In the genomic region with DNA sequence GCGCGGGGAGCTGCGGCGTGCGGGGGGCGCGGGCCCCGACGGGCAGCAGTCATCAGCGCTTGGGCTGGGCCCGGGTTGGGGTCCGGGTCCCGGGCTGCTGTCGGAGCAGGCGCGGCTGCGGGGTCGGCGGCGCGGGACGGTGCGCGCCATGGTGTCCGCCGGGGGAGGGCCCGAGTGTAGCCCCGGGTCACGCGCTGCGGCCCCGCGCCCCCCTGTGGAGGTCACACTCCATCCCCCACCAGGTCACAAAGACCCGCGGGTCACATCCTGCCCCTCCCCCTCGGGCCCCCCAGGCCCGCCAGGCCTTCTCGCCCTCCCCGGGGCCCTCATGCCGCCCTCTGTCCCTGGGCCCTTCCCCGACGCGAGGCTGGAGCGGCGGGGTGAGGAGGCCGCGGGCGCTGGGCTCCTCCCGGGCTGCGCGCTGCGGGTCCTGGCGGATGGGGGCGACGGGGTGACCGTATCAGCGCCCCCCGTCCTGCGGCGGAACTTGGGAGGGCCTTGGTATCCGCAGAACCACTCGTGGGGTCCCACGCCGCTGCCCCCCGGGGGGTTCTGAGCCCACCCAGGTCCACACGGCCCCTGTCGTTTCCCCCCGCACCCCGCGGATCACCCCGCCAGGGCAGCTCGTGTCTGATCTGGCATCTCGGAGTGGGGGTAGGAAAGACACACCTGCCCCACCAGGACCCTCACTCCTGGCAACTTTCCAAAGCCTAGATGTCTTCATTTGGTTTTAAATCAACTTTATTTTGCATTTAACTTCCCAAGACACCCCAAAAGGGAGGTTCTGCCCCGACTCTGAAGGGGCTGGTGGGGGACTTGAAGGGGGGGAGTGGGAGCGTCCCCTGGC, we compare ENCODE assay signal across 20 cellular contexts. TPM values are rescaled to one million over a fixed set of nuclear protein-coding genes. Genes with fewer than 3 reads are reported as not detected.
DNase-seq lines count a peak whose midpoint lies in the region; ATAC-seq, FAIRE-seq and TF ChIP-seq lines count a peak whose summit lies in the region.
"Had no signal": no experiment of that assay in that cellular context is flagged by ENCODE, and none has a peak within 500 bp of the region (broad histone marks: within the 10 kb centered on the region; RNA-seq: fewer than 3 reads in every experiment).

No MANE protein-coding gene starts in this region.

- no peak for TF ChIP-seq RAD21 in H1 (IDR thresholded peaks at IDR 0.05 in 1 of 2, conservative IDR thresholded peaks at IDR 0.05 in 1 of 2; ENCODE audit: low read depth in 2 of 2, low read length in 2 of 2)

- no peak overlapping the region for H3K56ac ChIP-seq in H1 (replicated peaks; ENCODE audit: insufficient read length, low read depth, low read length)

- H3K4ac ChIP-seq in H1 (replicated peaks; ENCODE audit: insufficient read length, low read depth, low read length): no peak overlapping the region

- no peaks in the 10 kb centered on the region for H3K4me1 Mint-ChIP-seq in activated CD8-positive, alpha-beta memory T cell treated with anti-CD3 and anti-CD28 coated beads, Interleukin-2, amount 10 ng/mL, durations not matched to agents 7 days and 5 days
- peaks cover 3 to 12% (median 7%) of the 10 kb centered on the region in 3 donors for H3K4me1 Mint-ChIP-seq in naive B cell
- H3K4me1 Mint-ChIP-seq in effector memory CD8-positive, alpha-beta T cell (ENCODE audit: low read depth in 2 of 2): no peaks in the 10 kb centered on the region
- H3K4me1 Mint-ChIP-seq: central memory CD8-positive, alpha-beta T cell had no signal

- no peak overlapping the region for H2AFZ ChIP-seq in H1 (ENCODE audit: low read length)

- H3K14ac ChIP-seq in H1 (ENCODE audit: insufficient read length): no peak overlapping the region

- no peak for FAIRE-seq in H1 (lab: Jason Lieb, UNC)

- H3K9me3 ChIP-seq in H1 (ENCODE audit: insufficient read depth in 2 of 2, low read depth in 1 of 2, low read length in 1 of 2) (0 out of 4 replicates have a peak, but pooled peaks cover 0 to under 1% of the 10 kb centered on the region in 2 experiments), thoracic aorta (no peaks in the 10 kb centered on the region), tibial nerve (peaks cover 0 to 11% (median 0%) of the 10 kb centered on the region in 4 donors)
- H3K9me3 ChIP-seq: right lobe of liver had no signal

- no peak overlapping the region; the same call in 1 of the 2 replicates for H2BK15ac ChIP-seq in H1 (ENCODE audit: low read length)

- peak; percentile 20 for ATAC-seq in activated CD8-positive, alpha-beta memory T cell treated with anti-CD3 and anti-CD28 coated beads, Interleukin-2, amount 10 ng/mL, durations not matched to agents 7 days and 5 days
- ATAC-seq in naive B cell (ENCODE audit: low read depth in 2 of 2): peak; percentile 12 to 40
- no peak for ATAC-seq in thoracic aorta (ENCODE audit: insufficient number of reproducible peaks, low FRiP score, low read depth)
- no peak for ATAC-seq in effector memory CD8-positive, alpha-beta T cell (replicated peaks)
- ATAC-seq: mucosa of descending colon, right lobe of liver had no signal

- H3K27me3 ChIP-seq in H1 (replicated peaks in 1 of 4; ENCODE audit: control insufficient read depth in 3 of 4, extremely low read depth in 1 of 4, insufficient read depth in 3 of 4, low read length in 3 of 4) (peaks cover 8 to 20% (median 11%) of the 10 kb centered on the region in 4 experiments), thoracic aorta (replicated peaks; ENCODE audit: insufficient read depth) (no peaks in the 10 kb centered on the region), tibial nerve (peaks cover 4 to 49% of the 10 kb centered on the region in 2 donors)

- peak overlapping the region; percentile 46 to 66 (median 56) for H3K4me3 ChIP-seq in H1 (ENCODE audit: extremely low read depth in 1 of 4, insufficient read depth in 2 of 4, low read depth in 3 of 4, low read length in 4 of 4)
- H3K4me3 ChIP-seq in thoracic aorta: peak overlapping the region; percentile 59
- H3K4me3 ChIP-seq in tibial nerve: peak overlapping the region in 1 of 4 donors; percentile 27
- H3K4me3 ChIP-seq: mucosa of descending colon, right lobe of liver had no signal

- no peak overlapping the region for H4K5ac ChIP-seq in H1 (ENCODE audit: insufficient read length, low read depth, low read length)

- H3K4me2 ChIP-seq in H1 (ENCODE audit: insufficient read depth in 1 of 2, low read depth in 2 of 2, low read length in 2 of 2): peak overlapping the region; percentile 86 to 89

- no peak overlapping the region for H2AK5ac ChIP-seq in H1 (ENCODE audit: low read depth, low read length)

- H3K27me3 Mint-ChIP-seq in activated CD8-positive, alpha-beta memory T cell treated with anti-CD3 and anti-CD28 coated beads, Interleukin-2, amount 10 ng/mL, durations not matched to agents 7 days and 5 days: peaks cover 23% of the 10 kb centered on the region
- peaks cover 14 to 81% (median 52%) of the 10 kb centered on the region in 3 donors for H3K27me3 Mint-ChIP-seq in naive B cell
- peaks cover 32 to 69% of the 10 kb centered on the region in 2 donors for H3K27me3 Mint-ChIP-seq in effector memory CD8-positive, alpha-beta T cell

- H3K9me3 Mint-ChIP-seq in activated CD8-positive, alpha-beta memory T cell treated with anti-CD3 and anti-CD28 coated beads, Interleukin-2, amount 10 ng/mL, durations not matched to agents 7 days and 5 days (ENCODE audit: low read depth): peaks cover 2% of the 10 kb centered on the region
- H3K9me3 Mint-ChIP-seq in naive B cell: peaks cover 3 to 6% (median 5%) of the 10 kb centered on the region in 7 donors
- H3K9me3 Mint-ChIP-seq in effector memory CD8-positive, alpha-beta T cell: no peaks in the 10 kb centered on the region
- H3K9me3 Mint-ChIP-seq: central memory CD8-positive, alpha-beta T cell had no signal

- H3K27ac Mint-ChIP-seq in activated CD8-positive, alpha-beta memory T cell treated with anti-CD3 and anti-CD28 coated beads, Interleukin-2, amount 10 ng/mL, durations not matched to agents 7 days and 5 days: no peak overlapping the region
- H3K27ac Mint-ChIP-seq in naive B cell: no peak overlapping the region
- no peak overlapping the region for H3K27ac Mint-ChIP-seq in effector memory CD8-positive, alpha-beta T cell
- H3K27ac Mint-ChIP-seq: CD8-positive, alpha-beta memory T cell had no signal

- CTCF ChIA-PET in activated CD8-positive, alpha-beta memory T cell treated with anti-CD3 and anti-CD28 coated beads, Interleukin-2, amount 10 ng/mL, durations not matched to agents 7 days and 5 days (lab: Charles Lee): no interaction called here
- CTCF ChIA-PET in H1 (lab: Charles Lee; ENCODE audit: partially characterized antibody): interaction anchor here (0.7 to 2.9 kb wide), 23 partner anchors 13 to 341 kb away, joined by 3 to 11 read pairs (median 4); no protein-coding TSS in a partner anchor

- no peaks in the 10 kb centered on the region for H4K20me1 ChIP-seq in H1 (replicated peaks in 1 of 2; ENCODE audit: control insufficient read depth in 1 of 2, insufficient read depth in 2 of 2, low read length in 2 of 2)

- H3K23ac ChIP-seq in H1 (ENCODE audit: insufficient read length): no peak overlapping the region

- no peak overlapping the region; the same call in none of the 2 replicates for H3K18ac ChIP-seq in H1 (ENCODE audit: extremely low read depth, low read length)

- POLR2A ChIA-PET in H1 (lab: Charles Lee; ENCODE audit: partially characterized antibody): interaction anchor here (1.3 kb wide), 1 partner anchor 16 kb away, joined by 5 read pairs; no protein-coding TSS in a partner anchor

- TF ChIP-seq EP300 in H1 (IDR thresholded peaks at IDR 0.05; ENCODE audit: borderline replicate concordance in 1 of 2, low read depth in 2 of 2, low read length in 2 of 2) (no peak), tibial nerve (IDR thresholded peaks at IDR 0.05) (no peak)

- DNase-seq in activated CD8-positive, alpha-beta memory T cell treated with anti-CD3 and anti-CD28 coated beads, Interleukin-2, amount 10 ng/mL, durations not matched to agents 7 days and 5 days: no peak
- no peak for DNase-seq in activated CD8-positive, alpha-beta memory T cell treated with anti-CD3 and anti-CD28 coated beads, Interleukin-2, amount 50 U/mL, for 48 hours
- DNase-seq in H1 (ENCODE audit: low read depth in 1 of 2, low spot score in 2 of 2) (no peak), naive B cell (no peak), thoracic aorta (ENCODE audit: low spot score) (no peak), tibial nerve (ENCODE audit: low spot score in 2 of 2) (no peak), epidermal melanocyte (ENCODE audit: insufficient read length, low spot score) (no peak)
- DNase-seq in effector memory CD8-positive, alpha-beta T cell: no peak
- DNase-seq: activated naive CD4-positive, alpha-beta T cell treated with anti-CD3 and anti-CD28 coated beads, Interleukin-2, amount 50 U/mL, for 16 hours; CD8-positive, alpha-beta memory T cell; GDM1; NCI-H187; NCI-H526 treated with DMSO at 0.1 percent for 48 hours; SIG-M5; stomach had no signal

- H3K23me2 ChIP-seq in H1 (ENCODE audit: low read depth, low read length): peaks cover 15% of the 10 kb centered on the region; the same call in 1 of the 2 replicates

- no peak overlapping the region for H2BK5ac ChIP-seq in H1 (ENCODE audit: low read depth, low read length)

- no peaks in the 10 kb centered on the region for H3K36me3 ChIP-seq in H1 (ENCODE audit: control insufficient read depth in 2 of 4, insufficient read depth in 4 of 4, low read length in 3 of 4)
- H3K36me3 ChIP-seq in thoracic aorta: no peaks in the 10 kb centered on the region
- no peaks in the 10 kb centered on the region for H3K36me3 ChIP-seq in tibial nerve
- H3K36me3 ChIP-seq: right lobe of liver, stomach had no signal

- H3K4me3 Mint-ChIP-seq in activated CD8-positive, alpha-beta memory T cell treated with anti-CD3 and anti-CD28 coated beads, Interleukin-2, amount 10 ng/mL, durations not matched to agents 7 days and 5 days: no peak overlapping the region
- peak overlapping the region in 1 of 8 donors; percentile 5 for H3K4me3 Mint-ChIP-seq in naive B cell
- no peak overlapping the region for H3K4me3 Mint-ChIP-seq in effector memory CD8-positive, alpha-beta T cell
- H3K4me3 Mint-ChIP-seq: central memory CD8-positive, alpha-beta T cell had no signal

- H3K27ac ChIP-seq in H1 (ENCODE audit: low read depth, low read length) (no peak overlapping the region), thoracic aorta (no peak overlapping the region), tibial nerve (no peak overlapping the region)
- H3K27ac ChIP-seq: right lobe of liver, stomach had no signal

- TF ChIP-seq CTCF in H1 (IDR thresholded peaks at IDR 0.05; ENCODE audit: control extremely low read depth in 1 of 3, insufficient read depth in 1 of 3, low read depth in 1 of 3, low read length in 3 of 3): no peak
- TF ChIP-seq CTCF in thoracic aorta (IDR thresholded peaks at IDR 0.05): no peak
- no peak for TF ChIP-seq CTCF in tibial nerve (IDR thresholded peaks at IDR 0.05)

- H3K36me3 Mint-ChIP-seq in activated CD8-positive, alpha-beta memory T cell treated with anti-CD3 and anti-CD28 coated beads, Interleukin-2, amount 10 ng/mL, durations not matched to agents 7 days and 5 days: no peaks in the 10 kb centered on the region
- no peaks in the 10 kb centered on the region for H3K36me3 Mint-ChIP-seq in naive B cell
- no peaks in the 10 kb centered on the region for H3K36me3 Mint-ChIP-seq in effector memory CD8-positive, alpha-beta T cell (ENCODE audit: insufficient read depth)

- H4K8ac ChIP-seq in H1 (ENCODE audit: extremely low read depth, insufficient read depth, low read length): no peak overlapping the region

- no peaks in the 10 kb centered on the region for H3K79me2 ChIP-seq in H1 (ENCODE audit: control insufficient read depth in 1 of 2, insufficient read depth in 2 of 2, low read length in 2 of 2)

- WGBS in H1 (ENCODE audit: extremely low coverage in 1 of 2, insufficient coverage in 1 of 2, insufficient read length in 1 of 2, insufficient replicate concordance in 2 of 2, low coverage in 1 of 2, low lambda C conversion rate in 2 of 2, missing lambda C conversion rate in 1 of 2), 2 experiments: 0% methylated on average over 13 of the region's 75 CpGs; no CpG with 5 or more reads in 1 of the 2 experiments
- WGBS in tibial nerve, 2 donors: 1 to 2% methylated on average over 17 to 37 of the region's 75 CpGs

- no peaks in the 10 kb centered on the region for H3K79me1 ChIP-seq in H1 (ENCODE audit: low read depth, low read length)

- no peak overlapping the region for H4K91ac ChIP-seq in H1 (replicated peaks; ENCODE audit: insufficient read length, low read length)

- no peak overlapping the region for H2BK20ac ChIP-seq in H1 (ENCODE audit: low read length)

- no peak overlapping the region; a peak in 1 of 7 replicates for H3K9ac ChIP-seq in H1 (replicated peaks in 1 of 4; ENCODE audit: extremely low read depth in 1 of 4, low read depth in 3 of 4, low read length in 3 of 4)

- no peak overlapping the region for H2BK120ac ChIP-seq in H1 (replicated peaks; ENCODE audit: low read depth, low read length)

- no peak for TF ChIP-seq POLR2A in H1 (IDR thresholded peaks at IDR 0.05; ENCODE audit: control extremely low read depth in 1 of 2, low read depth in 2 of 2, low read length in 2 of 2)
- TF ChIP-seq POLR2A in tibial nerve (IDR thresholded peaks at IDR 0.05): no peak

- H3K4me1 ChIP-seq in H1 (replicated peaks in 1 of 4; ENCODE audit: control insufficient read depth in 3 of 4, insufficient read depth in 4 of 4, low read length in 3 of 4) (peaks cover 0 to 11% (median 2%) of the 10 kb centered on the region in 4 experiments; a peak in 4 of 7 replicates), thoracic aorta (ENCODE audit: control insufficient read depth in 1 of 2, low read depth in 2 of 2) (peaks cover 7 to 17% of the 10 kb centered on the region in 2 donors), tibial nerve (peaks cover 0 to 18% (median 11%) of the 10 kb centered on the region in 4 donors)
- H3K4me1 ChIP-seq: right lobe of liver had no signal

- H2BK12ac ChIP-seq in H1 (ENCODE audit: low read depth, low read length): no peak overlapping the region

RNA-seq across cellular contexts. Expression of gene TTLL8, which starts 0.5 kb away (rescaled TPM):
- total RNA-seq in activated CD8-positive, alpha-beta memory T cell treated with anti-CD3 and anti-CD28 coated beads, Interleukin-2, amount 10 ng/mL, durations not matched to agents 7 days and 5 days: not detected
- total RNA-seq in H1 (2021; fragmentation: NEBNext Ultra II Directional; extraction: Animal tissue kit (Norgen Biotek cat#: 25700)): not detected in 2 replicates
- polyA plus RNA-seq in H1 (2011; rRNA removed) (not detected in 2 replicates), naive B cell (ENCODE audit: low read depth in 6 of 6) (not detected)
- polyA plus RNA-seq in H1 (2011; cell fraction: cytosol; rRNA removed): not detected
- not detected for polyA plus RNA-seq in H1 (2011; cell fraction: nucleus; rRNA removed)
- not detected in 4 replicates for polyA plus RNA-seq in H1 (2012, experiment 1 of 2)
- not detected for polyA plus RNA-seq in H1 (2012, experiment 2 of 2)
- not detected for polyA plus RNA-seq in H1 (2013, experiment 1 of 2)
- polyA plus RNA-seq in H1 (2013, experiment 2 of 2): not detected
- not detected in 2 replicates for polyA minus RNA-seq in H1 (2011; rRNA and poly(A)+ RNA removed)
- polyA minus RNA-seq in H1 (2011; cell fraction: cytosol; rRNA and poly(A)+ RNA removed): not detected
- not detected for polyA minus RNA-seq in H1 (2011; cell fraction: nucleus; rRNA and poly(A)+ RNA removed)
- total RNA-seq in thoracic aorta (not detected), tibial nerve (not detected)
- total RNA-seq: A172; CD8-positive, alpha-beta memory T cell; mucosa of descending colon; right lobe of liver; stomach had no signal
- polyA plus RNA-seq: CD8-positive, alpha-beta memory T cell; esophagus; stomach had no signal

RNA-seq across cellular contexts. Expression of gene MLC1, which starts 26.7 kb away (rescaled TPM):
- total RNA-seq in activated CD8-positive, alpha-beta memory T cell treated with anti-CD3 and anti-CD28 coated beads, Interleukin-2, amount 10 ng/mL, durations not matched to agents 7 days and 5 days: 1 to 10 TPM; 1.9 to 2.9 TPM
- not detected in 2 replicates for total RNA-seq in H1 (2021; fragmentation: NEBNext Ultra II Directional; extraction: Animal tissue kit (Norgen Biotek cat#: 25700))
- 0.17 and 0.20 TPM in 2 replicates for polyA plus RNA-seq in H1 (2011; rRNA removed)
- polyA plus RNA-seq in H1 (2011; cell fraction: cytosol; rRNA removed): 0.12 TPM
- polyA plus RNA-seq in H1 (2011; cell fraction: nucleus; rRNA removed): 0.34 TPM
- 0.09 to 0.28 TPM (median 0.19 TPM) in 3 of 4 replicates, not detected in the other for polyA plus RNA-seq in H1 (2012, experiment 1 of 2)
- polyA plus RNA-seq in H1 (2012, experiment 2 of 2): 0.08 TPM
- 0.08 TPM for polyA plus RNA-seq in H1 (2013, experiment 1 of 2)
- polyA plus RNA-seq in H1 (2013, experiment 2 of 2): 0.09 TPM
- polyA minus RNA-seq in H1 (2011; rRNA and poly(A)+ RNA removed): 0.29 and 0.44 TPM in 2 replicates
- not detected for polyA minus RNA-seq in H1 (2011; cell fraction: cytosol; rRNA and poly(A)+ RNA removed)
- polyA minus RNA-seq in H1 (2011; cell fraction: nucleus; rRNA and poly(A)+ RNA removed): not detected
- under 1 TPM in 3 of 6 donors, not detected in 3; 0.09 to 0.44 (median 0.15) TPM for polyA plus RNA-seq in naive B cell (ENCODE audit: low read depth in 6 of 6)
- 1 to 10 TPM; 1.6 to 4.3 TPM for total RNA-seq in thoracic aorta
- not detected for total RNA-seq in tibial nerve
- total RNA-seq: stomach had no signal
- polyA plus RNA-seq: stomach had no signal

RNA-seq across cellular contexts. Expression of gene MOV10L1, which starts 31.2 kb away (rescaled TPM):
- under 1 TPM in 1 of 2 experiments, not detected in 1; 0.23 TPM for total RNA-seq in activated CD8-positive, alpha-beta memory T cell treated with anti-CD3 and anti-CD28 coated beads, Interleukin-2, amount 10 ng/mL, durations not matched to agents 7 days and 5 days
- total RNA-seq in H1 (2021; fragmentation: NEBNext Ultra II Directional; extraction: Animal tissue kit (Norgen Biotek cat#: 25700)): not detected in 2 replicates
- 0.13 and 0.32 TPM in 2 replicates for polyA plus RNA-seq in H1 (2011; rRNA removed)
- 0.37 TPM for polyA plus RNA-seq in H1 (2011; cell fraction: cytosol; rRNA removed)
- polyA plus RNA-seq in H1 (2011; cell fraction: nucleus; rRNA removed): 0.31 TPM
- polyA plus RNA-seq in H1 (2012, experiment 1 of 2): 0.07 TPM in 1 of 4 replicates, not detected in the others
- not detected for polyA plus RNA-seq in H1 (2012, experiment 2 of 2)
- 0.14 TPM for polyA plus RNA-seq in H1 (2013, experiment 1 of 2)
- 0.06 TPM for polyA plus RNA-seq in H1 (2013, experiment 2 of 2)
- 0.16 TPM in 1 of 2 replicates, not detected in the other for polyA minus RNA-seq in H1 (2011; rRNA and poly(A)+ RNA removed)
- not detected for polyA minus RNA-seq in H1 (2011; cell fraction: cytosol; rRNA and poly(A)+ RNA removed)
- polyA minus RNA-seq in H1 (2011; cell fraction: nucleus; rRNA and poly(A)+ RNA removed): 0.80 TPM
- not detected for polyA plus RNA-seq in naive B cell (ENCODE audit: low read depth in 6 of 6)
- total RNA-seq in thoracic aorta: 1 to 10 TPM; 4.6 to 7.4 TPM
- 1 to 10 TPM; 1.0 to 3.7 (median 2.6) TPM for total RNA-seq in tibial nerve
- total RNA-seq: CD8-positive, alpha-beta memory T cell had no signal
- polyA plus RNA-seq: CD8-positive, alpha-beta memory T cell had no signal

RNA-seq across cellular contexts. Expression of gene IL17REL, which starts 46.0 kb away (rescaled TPM):
- under 1 TPM in 1 of 2 experiments, not detected in 1; 0.05 TPM for total RNA-seq in activated CD8-positive, alpha-beta memory T cell treated with anti-CD3 and anti-CD28 coated beads, Interleukin-2, amount 10 ng/mL, durations not matched to agents 7 days and 5 days
- total RNA-seq in H1 (2021; fragmentation: NEBNext Ultra II Directional; extraction: Animal tissue kit (Norgen Biotek cat#: 25700)): 0.08 and 0.20 TPM in 2 replicates
- polyA plus RNA-seq in H1 (2011; rRNA removed) (0.15 and 0.17 TPM in 2 replicates), naive B cell (ENCODE audit: low read depth in 6 of 6) (not detected)
- polyA plus RNA-seq in H1 (2011; cell fraction: cytosol; rRNA removed): 0.18 TPM
- 0.63 TPM for polyA plus RNA-seq in H1 (2011; cell fraction: nucleus; rRNA removed)
- polyA plus RNA-seq in H1 (2012, experiment 1 of 2): 0.10 to 0.20 TPM (median 0.13 TPM) in 4 replicates
- not detected for polyA plus RNA-seq in H1 (2012, experiment 2 of 2)
- polyA plus RNA-seq in H1 (2013, experiment 1 of 2): 0.04 TPM
- polyA plus RNA-seq in H1 (2013, experiment 2 of 2): 0.02 TPM
- polyA minus RNA-seq in H1 (2011; rRNA and poly(A)+ RNA removed): 0.06 and 0.12 TPM in 2 replicates
- 0.29 TPM for polyA minus RNA-seq in H1 (2011; cell fraction: cytosol; rRNA and poly(A)+ RNA removed)
- 0.90 TPM for polyA minus RNA-seq in H1 (2011; cell fraction: nucleus; rRNA and poly(A)+ RNA removed)
- total RNA-seq in thoracic aorta (not detected), tibial nerve (not detected)
- total RNA-seq: A172, right lobe of liver had no signal
- polyA plus RNA-seq: CD8-positive, alpha-beta memory T cell; esophagus had no signal

Comparison
In these comparisons a context has a peak if more than half of its experiments do, and no peak if none do; other contexts are left out.
1. ATAC-seq: peak in activated CD8-positive, alpha-beta memory T cell treated with anti-CD3 and anti-CD28 coated beads, Interleukin-2, amount 10 ng/mL, durations not matched to agents 7 days and 5 days (single experiment) and naive B cell (2 of 2); none in thoracic aorta (single experiment) and effector memory CD8-positive, alpha-beta T cell (single experiment).